In genomic region chr19:6278051-6278450, GRCh38 we compare ENCODE assay signal across 10 cellular contexts. TPM values are rescaled to one million over a fixed set of nuclear protein-coding genes. Genes with fewer than 3 reads are reported as not detected.
DNase-seq lines count a peak whose midpoint lies in the region; ATAC-seq and TF ChIP-seq lines count a peak whose summit lies in the region.
"Had no signal": no experiment of that assay in that cellular context is flagged by ENCODE, and none has a peak within 500 bp of the region (broad histone marks: within the 10 kb centered on the region; RNA-seq: fewer than 3 reads in every experiment).

No MANE protein-coding gene starts in this region.

- TF ChIP-seq RAD21 in neural cell (conservative IDR thresholded peaks at IDR 0.05): no peak

- no peak overlapping the region for H2AFZ ChIP-seq in KMS-11 (ENCODE audit: low read depth)
- H2AFZ ChIP-seq in neural cell (ENCODE audit: low read depth, low read length): no peak overlapping the region

- H3K9me3 ChIP-seq in BE2C (peaks cover 5% of the 10 kb centered on the region), breast epithelium (no peaks in the 10 kb centered on the region), neural cell (ENCODE audit: low read length) (no peaks in the 10 kb centered on the region)

- H4K20me1 ChIP-seq in KMS-11 (ENCODE audit: insufficient read depth) (no peaks in the 10 kb centered on the region), neural cell (ENCODE audit: insufficient read depth) (peaks cover under 1% of the 10 kb centered on the region)

- H3K4me3 ChIP-seq in BE2C (ENCODE audit: low read depth, low read length) (peak overlapping the region; percentile 92), KMS-11 (IDR thresholded peaks at IDR 0.05; ENCODE audit: insufficient read depth, low read depth, low read length) (no peak overlapping the region), breast epithelium (peak overlapping the region in 2 of 3 donors; percentile 78 to 98), neural cell (ENCODE audit: low read length) (peak overlapping the region; percentile 91)

- no peak for TF ChIP-seq POLR2A in breast epithelium (IDR thresholded peaks at IDR 0.05)

- TF ChIP-seq CTCF in BE2C (IDR thresholded peaks at IDR 0.05; ENCODE audit: low read depth, low read length) (no peak), KMS-11 (conservative IDR thresholded peaks at IDR 0.05; ENCODE audit: low read depth, low read length) (no peak), breast epithelium (IDR thresholded peaks at IDR 0.05) (no peak), neural cell (IDR thresholded peaks at IDR 0.05; ENCODE audit: poor library complexity, severe bottlenecking) (no peak)

- H3K36me3 ChIP-seq in BE2C (peaks cover 5% of the 10 kb centered on the region), KMS-11 (ENCODE audit: insufficient read depth) (no peaks in the 10 kb centered on the region), breast epithelium (no peaks in the 10 kb centered on the region), neural cell (ENCODE audit: insufficient read depth, low read length) (no peaks in the 10 kb centered on the region)

- H3K9ac ChIP-seq in KMS-11: no peak overlapping the region
- H3K9ac ChIP-seq in neural cell (ENCODE audit: low read length): peak overlapping the region; percentile 9

- no peak for ATAC-seq in HG03521 (IDR thresholded peaks at IDR 0.05; ENCODE audit: unreplicated experiment)
- ATAC-seq in HG03159 (IDR thresholded peaks at IDR 0.05; ENCODE audit: unreplicated experiment): no peak
- ATAC-seq in HG02970 (IDR thresholded peaks at IDR 0.05; ENCODE audit: low FRiP score, unreplicated experiment): no peak

- H3K79me2 ChIP-seq in KMS-11 (ENCODE audit: insufficient read depth, low read depth) (peaks cover 62% of the 10 kb centered on the region), neural cell (replicated peaks; ENCODE audit: insufficient read depth, low read length) (peaks cover 63% of the 10 kb centered on the region)

- H3K4me2 ChIP-seq in KMS-11: peak overlapping the region; percentile 86; the same call in 1 of the 2 replicates
- peak overlapping the region; percentile 78 for H3K4me2 ChIP-seq in neural cell (ENCODE audit: low read length)

- H3K27ac ChIP-seq in KMS-11 (no peak overlapping the region), breast epithelium (peak overlapping the region in 1 of 2 donors; percentile 83), neural cell (ENCODE audit: low read length) (no peak overlapping the region)

- no peak for TF ChIP-seq EP300 in neural cell (conservative IDR thresholded peaks at IDR 0.05; ENCODE audit: poor library complexity, severe bottlenecking)

- H3K27me3 ChIP-seq in BE2C: no peaks in the 10 kb centered on the region
- no peaks in the 10 kb centered on the region for H3K27me3 ChIP-seq in KMS-11 (ENCODE audit: insufficient read depth, low read depth)
- no peaks in the 10 kb centered on the region for H3K27me3 ChIP-seq in breast epithelium
- no peaks in the 10 kb centered on the region for H3K27me3 ChIP-seq in neural cell (ENCODE audit: insufficient read depth, low read depth, low read length)

- DNase-seq in BE2C (no peak), breast epithelium (ENCODE audit: low spot score in 2 of 2) (no peak), NCI-H1417 treated with DMSO at 0.1 percent for 48 hours (lab: John Stamatoyannopoulos, UW) (no peak)
- DNase-seq: NCI-H1930 had no signal

- H3K9me2 ChIP-seq in neural cell (ENCODE audit: insufficient read depth, low read length): no peaks in the 10 kb centered on the region

- H3K4me1 ChIP-seq in BE2C (peaks cover 22% of the 10 kb centered on the region), KMS-11 (ENCODE audit: low read depth, poor library complexity, severe bottlenecking) (peaks cover 9% of the 10 kb centered on the region), breast epithelium (peaks cover 22 to 38% of the 10 kb centered on the region in 2 donors)

- H3F3A ChIP-seq in neural cell (ENCODE audit: insufficient read depth, low read length, poor library complexity, severe bottlenecking): no peaks in the 10 kb centered on the region

- intact Hi-C loops in breast epithelium (cut with DNase I; ENCODE audit: low total_unique reads): no loop called here

TF ChIP-seq in neural cell, 6 proteins besides CTCF, POLR2A, EP300 and RAD21:
- no peak for TF ChIP-seq EZH2 (IDR thresholded peaks at IDR 0.05; ENCODE audit: borderline replicate concordance, insufficient read depth, low read length, poor library complexity, severe bottlenecking)
- TF ChIP-seq TAF1 (IDR thresholded peaks at IDR 0.05; ENCODE audit: low read depth): no peak

RNA-seq across cellular contexts. Expression of gene MLLT1, which starts 1.7 kb away (rescaled TPM):
- polyA plus RNA-seq in BE2C (2012; ENCODE audit: insufficient read depth, insufficient read length, low read depth): 146 TPM
- total RNA-seq in breast epithelium: 10 to 100 TPM; 13.6 to 16.4 (median 13.8) TPM
- 34.0 and 39.3 TPM in 2 replicates for polyA plus RNA-seq in neural cell
- 32.0 and 43.3 TPM in 2 replicates for polyA minus RNA-seq in neural cell

RNA-seq across cellular contexts. Expression of gene ACER1, which starts 55.4 kb away (rescaled TPM):
- not detected for polyA plus RNA-seq in BE2C (2012; ENCODE audit: insufficient read depth, insufficient read length, low read depth)
- total RNA-seq in breast epithelium: under 1 TPM in 1 of 3 donors, not detected in 2; 0.33 TPM
- polyA plus RNA-seq in neural cell: 0.62 TPM in 1 of 2 replicates, not detected in the other
- polyA minus RNA-seq in neural cell: not detected in 2 replicates
- total RNA-seq: pulmonary artery endothelial cell had no signal
